Comparison of ENCODE assay signal across 9 cellular contexts in the genomic region with DNA sequence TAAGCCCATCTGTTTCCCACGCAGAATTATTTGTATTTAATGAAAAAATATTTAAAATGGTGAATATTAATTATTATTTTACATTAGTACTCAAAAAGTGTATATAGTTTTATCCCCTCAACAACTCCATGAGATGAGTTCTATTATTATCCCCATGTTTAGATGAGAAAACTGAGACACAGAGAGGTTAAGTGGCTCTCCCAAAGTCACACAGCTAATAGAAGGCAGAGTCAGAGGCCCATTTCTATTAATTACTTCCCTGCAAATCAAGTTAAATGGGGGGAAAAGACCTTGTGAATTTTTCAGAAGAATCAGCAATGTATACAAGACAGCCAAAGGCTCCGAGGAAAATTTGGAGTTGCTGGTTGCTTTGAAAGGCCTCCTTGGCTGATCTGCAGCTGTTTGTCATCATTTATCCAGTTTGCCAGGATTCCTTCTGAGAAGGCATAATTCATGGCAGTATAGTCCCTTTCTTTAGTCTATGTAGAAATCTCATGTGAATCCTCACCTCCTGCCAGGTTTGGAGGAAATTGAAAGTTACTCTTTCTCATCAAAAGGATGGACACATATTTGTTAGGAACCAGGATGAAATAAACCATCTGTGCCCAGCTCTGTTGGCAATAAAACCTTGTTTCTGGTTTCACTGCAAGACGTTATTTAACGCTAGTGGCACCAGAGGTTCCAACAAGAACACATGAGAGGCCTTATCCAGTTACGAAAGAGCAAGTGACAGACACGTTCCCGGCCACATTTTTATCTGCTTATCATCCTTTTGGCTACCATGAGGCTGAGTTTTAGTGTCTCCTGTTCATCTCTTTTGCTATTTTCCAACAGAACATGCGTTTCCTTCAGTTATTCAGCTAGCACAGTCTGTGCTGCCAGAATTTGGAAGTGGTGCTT. TPM values are rescaled to one million over a fixed set of nuclear protein-coding genes. Genes with fewer than 3 reads are reported as not detected.
DNase-seq lines count a peak whose midpoint lies in the region; ATAC-seq and TF ChIP-seq lines count a peak whose summit lies in the region.
"Had no signal": no experiment of that assay in that cellular context is flagged by ENCODE, and none has a peak within 500 bp of the region (broad histone marks: within the 10 kb centered on the region; RNA-seq: fewer than 3 reads in every experiment).

No MANE protein-coding gene starts in this region.

- no peak overlapping the region for H2BK15ac ChIP-seq in mesenchymal stem cell (ENCODE audit: low read depth, poor library complexity, severe bottlenecking)

- H3K4me3 ChIP-seq in breast epithelium (peak overlapping the region in 2 of 3 donors; percentile 7 to 12), mesenchymal stem cell (ENCODE audit: insufficient read depth in 1 of 2, low read depth in 1 of 2, low read length in 2 of 2) (peak overlapping the region in 1 of 2 experiments; percentile 55), vagina (peak overlapping the region in 1 of 2 donors; percentile 4)
- H3K4me3 ChIP-seq: BLaER1 had no signal

- TF ChIP-seq POLR2A in breast epithelium (IDR thresholded peaks at IDR 0.05) (no peak), vagina (IDR thresholded peaks at IDR 0.05) (no peak)

- H3K79me1 ChIP-seq in mesenchymal stem cell (replicated peaks; ENCODE audit: low read length, poor library complexity, severe bottlenecking): no peaks in the 10 kb centered on the region

- H3K27ac Mint-ChIP-seq in activated naive CD8-positive, alpha-beta T cell: peak overlapping the region; percentile 94
- no peak overlapping the region for H3K27ac Mint-ChIP-seq in activated naive CD8-positive, alpha-beta T cell treated with anti-CD3 and anti-CD28 coated beads for 36 hours

- H3K9me3 ChIP-seq in breast epithelium: no peaks in the 10 kb centered on the region
- H3K9me3 ChIP-seq in mesenchymal stem cell (ENCODE audit: control insufficient read depth, low read length): no peaks in the 10 kb centered on the region
- no peaks in the 10 kb centered on the region for H3K9me3 ChIP-seq in vagina
- H3K9me3 ChIP-seq: BLaER1 had no signal

- H3K4me3 Mint-ChIP-seq in activated naive CD8-positive, alpha-beta T cell: peak overlapping the region; percentile 85
- no peak overlapping the region for H3K4me3 Mint-ChIP-seq in activated naive CD8-positive, alpha-beta T cell treated with anti-CD3 and anti-CD28 coated beads for 36 hours

- no peaks in the 10 kb centered on the region for H3K27me3 Mint-ChIP-seq in activated naive CD8-positive, alpha-beta T cell
- H3K27me3 Mint-ChIP-seq in activated naive CD8-positive, alpha-beta T cell treated with anti-CD3 and anti-CD28 coated beads for 36 hours: no peaks in the 10 kb centered on the region

- no peak overlapping the region for H2BK12ac ChIP-seq in mesenchymal stem cell (ENCODE audit: low read length in 2 of 2)

- H3K36me3 Mint-ChIP-seq in activated naive CD8-positive, alpha-beta T cell: no peaks in the 10 kb centered on the region
- H3K36me3 Mint-ChIP-seq in activated naive CD8-positive, alpha-beta T cell treated with anti-CD3 and anti-CD28 coated beads for 36 hours: no peaks in the 10 kb centered on the region

- intact Hi-C loops in breast epithelium (cut with DNase I; ENCODE audit: low total_unique reads): no loop called here
- intact Hi-C loops in vagina (cut with DNase I): loop anchor here (2.0 to 10.0 kb wide), 2 partner anchors 64 to 346 kb away; no protein-coding TSS in a partner anchor

- no peak overlapping the region for H3K4me2 ChIP-seq in mesenchymal stem cell (ENCODE audit: low read length, poor library complexity, severe bottlenecking)
- H3K4me2 ChIP-seq: BLaER1 had no signal

- no peak overlapping the region for H4K91ac ChIP-seq in mesenchymal stem cell (ENCODE audit: low read length)

- no peak overlapping the region for H3K18ac ChIP-seq in mesenchymal stem cell (ENCODE audit: low read depth in 1 of 2, low read length in 2 of 2)

- peaks cover 57% of the 10 kb centered on the region for H3K4me1 Mint-ChIP-seq in activated naive CD8-positive, alpha-beta T cell (ENCODE audit: low read depth)
- H3K4me1 Mint-ChIP-seq in activated naive CD8-positive, alpha-beta T cell treated with anti-CD3 and anti-CD28 coated beads for 36 hours: peaks cover 60% of the 10 kb centered on the region

- 78% methylated on average over 6 of the region's 8 CpGs for WGBS in mesenchymal stem cell

- H3K9me3 Mint-ChIP-seq in activated naive CD8-positive, alpha-beta T cell (ENCODE audit: low read depth): no peaks in the 10 kb centered on the region
- H3K9me3 Mint-ChIP-seq in activated naive CD8-positive, alpha-beta T cell treated with anti-CD3 and anti-CD28 coated beads for 36 hours: no peaks in the 10 kb centered on the region

- no peak overlapping the region for H3K4ac ChIP-seq in mesenchymal stem cell (ENCODE audit: low read depth in 1 of 2, low read length in 2 of 2)

- H2BK5ac ChIP-seq in mesenchymal stem cell (ENCODE audit: low read depth, low read length, poor library complexity, severe bottlenecking): no peak overlapping the region

- H3K4me1 ChIP-seq in breast epithelium (no peaks in the 10 kb centered on the region), mesenchymal stem cell (ENCODE audit: control insufficient read depth, insufficient read depth, low read depth, low read length) (no peaks in the 10 kb centered on the region), vagina (peaks cover 14% of the 10 kb centered on the region)
- H3K4me1 ChIP-seq: BLaER1 had no signal

- ATAC-seq in HG03378 (IDR thresholded peaks at IDR 0.05; ENCODE audit: unreplicated experiment) (no peak), GM18867 (IDR thresholded peaks at IDR 0.05; ENCODE audit: unreplicated experiment) (no peak)

- H3K27me3 ChIP-seq in breast epithelium (no peaks in the 10 kb centered on the region), mesenchymal stem cell (ENCODE audit: control insufficient read depth in 1 of 2, insufficient read depth in 1 of 2, low read length in 2 of 2) (no peaks in the 10 kb centered on the region), vagina (no peaks in the 10 kb centered on the region)
- H3K27me3 ChIP-seq: BLaER1 had no signal

- H3K9ac ChIP-seq in mesenchymal stem cell (ENCODE audit: low read length): peak overlapping the region; percentile 29
- H3K9ac ChIP-seq: BLaER1 had no signal

- no peak overlapping the region for H3K23ac ChIP-seq in mesenchymal stem cell (ENCODE audit: low read length in 2 of 2)

- TF ChIP-seq CTCF in breast epithelium (IDR thresholded peaks at IDR 0.05) (no peak), vagina (IDR thresholded peaks at IDR 0.05) (no peak)

- H3K27ac ChIP-seq in breast epithelium (no peak overlapping the region), mesenchymal stem cell (ENCODE audit: low read length, poor library complexity, severe bottlenecking) (no peak overlapping the region), vagina (peak overlapping the region; percentile 57)
- H3K27ac ChIP-seq: BLaER1 had no signal

- H3K14ac ChIP-seq in mesenchymal stem cell (ENCODE audit: low read length in 2 of 2): no peak overlapping the region

- H2BK120ac ChIP-seq in mesenchymal stem cell (ENCODE audit: low read depth, low read length): no peak overlapping the region

- H2AFZ ChIP-seq in mesenchymal stem cell (ENCODE audit: low read depth, low read length): no peak overlapping the region

- H3K36me3 ChIP-seq in breast epithelium (no peaks in the 10 kb centered on the region), mesenchymal stem cell (ENCODE audit: control insufficient read depth in 1 of 2, insufficient read depth in 2 of 2, low read depth in 1 of 2, low read length in 2 of 2) (no peaks in the 10 kb centered on the region), vagina (no peaks in the 10 kb centered on the region)
- H3K36me3 ChIP-seq: BLaER1 had no signal

- no peak overlapping the region for H2AK5ac ChIP-seq in mesenchymal stem cell (ENCODE audit: low read length, severe bottlenecking)

- no peak overlapping the region for H4K8ac ChIP-seq in mesenchymal stem cell (ENCODE audit: low read length)

- no peak for DNase-seq in activated naive CD8-positive, alpha-beta T cell treated with anti-CD3 and anti-CD28 coated beads for 36 hours
- no peak for DNase-seq in breast epithelium (ENCODE audit: low spot score in 2 of 2)
- DNase-seq in mesenchymal stem cell: no peak
- peak in 1 of 2 donors; percentile 92 for DNase-seq in vagina (ENCODE audit: extremely low spot score in 2 of 2)
- no peak for DNase-seq in NCI-H1417 (lab: John Stamatoyannopoulos, UW)

RNA-seq across cellular contexts. Expression of gene FYB1, which starts 0.6 kb away (rescaled TPM):
- 10 to 100 TPM; 71.3 to 74.1 TPM for total RNA-seq in activated naive CD8-positive, alpha-beta T cell treated with anti-CD3 and anti-CD28 coated beads for 36 hours
- 10 to 100 TPM; 10.2 to 17.9 (median 11.4) TPM for total RNA-seq in breast epithelium
- 0.10 TPM for polyA plus RNA-seq in mesenchymal stem cell (2013, experiment 1 of 2)
- polyA plus RNA-seq in mesenchymal stem cell (2013, experiment 2 of 2): 0.04 TPM
- 10.8 TPM for total RNA-seq in vagina
